1 cellular context compared by ENCODE assay signal in the genomic region with DNA sequence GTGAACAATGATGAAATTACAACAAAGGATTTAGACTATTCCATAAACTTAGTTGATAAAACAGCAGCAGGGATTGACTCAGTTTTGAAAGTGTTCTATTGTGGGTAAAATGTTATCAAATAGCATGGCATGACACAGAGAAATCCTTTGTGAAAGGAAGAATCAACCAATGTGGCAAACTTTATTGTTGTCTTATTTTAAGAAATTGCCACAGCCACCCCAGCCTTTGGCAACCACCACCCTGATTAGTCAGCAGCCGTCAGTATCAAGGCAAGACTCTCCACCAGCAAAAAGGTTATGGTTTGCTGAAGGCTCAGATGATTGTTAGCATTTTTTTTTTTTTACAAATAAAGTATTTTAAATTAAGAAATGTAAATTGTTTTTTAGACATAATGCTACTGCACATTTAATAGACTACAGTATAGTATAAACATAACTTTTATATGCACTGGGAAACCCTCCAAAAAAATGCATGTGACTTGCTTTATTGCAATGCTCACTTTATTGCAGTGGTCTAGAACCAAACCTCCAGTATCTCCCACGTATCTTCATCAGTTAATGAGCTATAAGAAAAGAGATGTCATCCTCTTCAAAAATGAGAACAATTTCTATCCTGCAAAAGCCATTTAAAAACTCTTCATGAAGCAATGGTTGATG.
TF ChIP-seq lines count a peak whose summit lies in the region.

No MANE protein-coding gene starts in this region.

TF ChIP-seq in HEK293, 187 proteins besides CTCF, POLR2A, EP300 and RAD21 (continued from another document):
- TF ChIP-seq, protein P1, sequence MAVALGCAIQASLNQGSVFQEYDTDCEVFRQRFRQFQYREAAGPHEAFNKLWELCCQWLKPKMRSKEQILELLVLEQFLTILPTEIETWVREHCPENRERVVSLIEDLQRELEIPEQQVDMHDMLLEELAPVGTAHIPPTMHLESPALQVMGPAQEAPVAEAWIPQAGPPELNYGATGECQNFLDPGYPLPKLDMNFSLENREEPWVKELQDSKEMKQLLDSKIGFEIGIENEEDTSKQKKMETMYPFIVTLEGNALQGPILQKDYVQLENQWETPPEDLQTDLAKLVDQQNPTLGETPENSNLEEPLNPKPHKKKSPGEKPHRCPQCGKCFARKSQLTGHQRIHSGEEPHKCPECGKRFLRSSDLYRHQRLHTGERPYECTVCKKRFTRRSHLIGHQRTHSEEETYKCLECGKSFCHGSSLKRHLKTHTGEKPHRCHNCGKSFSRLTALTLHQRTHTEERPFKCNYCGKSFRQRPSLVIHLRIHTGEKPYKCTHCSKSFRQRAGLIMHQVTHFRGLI (tag by site-specific recombination; IDR thresholded peaks at IDR 0.05), result no peak
- TF ChIP-seq, protein P2, sequence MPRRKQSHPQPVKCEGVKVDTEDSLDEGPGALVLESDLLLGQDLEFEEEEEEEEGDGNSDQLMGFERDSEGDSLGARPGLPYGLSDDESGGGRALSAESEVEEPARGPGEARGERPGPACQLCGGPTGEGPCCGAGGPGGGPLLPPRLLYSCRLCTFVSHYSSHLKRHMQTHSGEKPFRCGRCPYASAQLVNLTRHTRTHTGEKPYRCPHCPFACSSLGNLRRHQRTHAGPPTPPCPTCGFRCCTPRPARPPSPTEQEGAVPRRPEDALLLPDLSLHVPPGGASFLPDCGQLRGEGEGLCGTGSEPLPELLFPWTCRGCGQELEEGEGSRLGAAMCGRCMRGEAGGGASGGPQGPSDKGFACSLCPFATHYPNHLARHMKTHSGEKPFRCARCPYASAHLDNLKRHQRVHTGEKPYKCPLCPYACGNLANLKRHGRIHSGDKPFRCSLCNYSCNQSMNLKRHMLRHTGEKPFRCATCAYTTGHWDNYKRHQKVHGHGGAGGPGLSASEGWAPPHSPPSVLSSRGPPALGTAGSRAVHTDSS (tag by site-specific recombination; IDR thresholded peaks at IDR 0.05), result peak; percentile 67
- TF ChIP-seq, protein P3, sequence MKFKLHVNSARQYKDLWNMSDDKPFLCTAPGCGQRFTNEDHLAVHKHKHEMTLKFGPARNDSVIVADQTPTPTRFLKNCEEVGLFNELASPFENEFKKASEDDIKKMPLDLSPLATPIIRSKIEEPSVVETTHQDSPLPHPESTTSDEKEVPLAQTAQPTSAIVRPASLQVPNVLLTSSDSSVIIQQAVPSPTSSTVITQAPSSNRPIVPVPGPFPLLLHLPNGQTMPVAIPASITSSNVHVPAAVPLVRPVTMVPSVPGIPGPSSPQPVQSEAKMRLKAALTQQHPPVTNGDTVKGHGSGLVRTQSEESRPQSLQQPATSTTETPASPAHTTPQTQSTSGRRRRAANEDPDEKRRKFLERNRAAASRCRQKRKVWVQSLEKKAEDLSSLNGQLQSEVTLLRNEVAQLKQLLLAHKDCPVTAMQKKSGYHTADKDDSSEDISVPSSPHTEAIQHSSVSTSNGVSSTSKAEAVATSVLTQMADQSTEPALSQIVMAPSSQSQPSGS (tag by site-specific recombination; IDR thresholded peaks at IDR 0.05; ENCODE audit: low read depth), result no peak
- TF ChIP-seq SCRT2 (tag by site-specific recombination; IDR thresholded peaks at IDR 0.05) (no peak), SP2 (tag by site-specific recombination; IDR thresholded peaks at IDR 0.05) (no peak), ZFP37 (tag by site-specific recombination; IDR thresholded peaks at IDR 0.05) (no peak), ZNF514 (tag by site-specific recombination; IDR thresholded peaks at IDR 0.05) (no peak)
- TF ChIP-seq, protein P4, sequence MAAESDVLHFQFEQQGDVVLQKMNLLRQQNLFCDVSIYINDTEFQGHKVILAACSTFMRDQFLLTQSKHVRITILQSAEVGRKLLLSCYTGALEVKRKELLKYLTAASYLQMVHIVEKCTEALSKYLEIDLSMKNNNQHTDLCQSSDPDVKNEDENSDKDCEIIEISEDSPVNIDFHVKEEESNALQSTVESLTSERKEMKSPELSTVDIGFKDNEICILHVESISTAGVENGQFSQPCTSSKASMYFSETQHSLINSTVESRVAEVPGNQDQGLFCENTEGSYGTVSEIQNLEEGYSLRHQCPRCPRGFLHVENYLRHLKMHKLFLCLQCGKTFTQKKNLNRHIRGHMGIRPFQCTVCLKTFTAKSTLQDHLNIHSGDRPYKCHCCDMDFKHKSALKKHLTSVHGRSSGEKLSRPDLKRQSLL (tag by site-specific recombination; IDR thresholded peaks at IDR 0.05), result peak; percentile 37
- TF ChIP-seq, protein P5, sequence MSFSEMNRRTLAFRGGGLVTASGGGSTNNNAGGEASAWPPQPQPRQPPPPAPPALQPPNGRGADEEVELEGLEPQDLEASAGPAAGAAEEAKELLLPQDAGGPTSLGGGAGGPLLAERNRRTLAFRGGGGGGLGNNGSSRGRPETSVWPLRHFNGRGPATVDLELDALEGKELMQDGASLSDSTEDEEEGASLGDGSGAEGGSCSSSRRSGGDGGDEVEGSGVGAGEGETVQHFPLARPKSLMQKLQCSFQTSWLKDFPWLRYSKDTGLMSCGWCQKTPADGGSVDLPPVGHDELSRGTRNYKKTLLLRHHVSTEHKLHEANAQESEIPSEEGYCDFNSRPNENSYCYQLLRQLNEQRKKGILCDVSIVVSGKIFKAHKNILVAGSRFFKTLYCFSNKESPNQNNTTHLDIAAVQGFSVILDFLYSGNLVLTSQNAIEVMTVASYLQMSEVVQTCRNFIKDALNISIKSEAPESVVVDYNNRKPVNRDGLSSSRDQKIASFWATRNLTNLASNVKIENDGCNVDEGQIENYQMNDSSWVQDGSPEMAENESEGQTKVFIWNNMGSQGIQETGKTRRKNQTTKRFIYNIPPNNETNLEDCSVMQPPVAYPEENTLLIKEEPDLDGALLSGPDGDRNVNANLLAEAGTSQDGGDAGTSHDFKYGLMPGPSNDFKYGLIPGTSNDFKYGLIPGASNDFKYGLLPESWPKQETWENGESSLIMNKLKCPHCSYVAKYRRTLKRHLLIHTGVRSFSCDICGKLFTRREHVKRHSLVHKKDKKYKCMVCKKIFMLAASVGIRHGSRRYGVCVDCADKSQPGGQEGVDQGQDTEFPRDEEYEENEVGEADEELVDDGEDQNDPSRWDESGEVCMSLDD (tag by site-specific recombination; IDR thresholded peaks at IDR 0.05), result no peak
